In genomic region chr7:129482781-129483180, GRCh38 we compare ENCODE assay signal across 36 cellular contexts. TPM values are rescaled to one million over a fixed set of nuclear protein-coding genes. Genes with fewer than 3 reads are reported as not detected.
DNase-seq lines count a peak whose midpoint lies in the region; ATAC-seq, FAIRE-seq and TF ChIP-seq lines count a peak whose summit lies in the region.
"Had no signal": no experiment of that assay in that cellular context is flagged by ENCODE, and none has a peak within 500 bp of the region (broad histone marks: within the 10 kb centered on the region; RNA-seq: fewer than 3 reads in every experiment).

No MANE protein-coding gene starts in this region.

- H3K9me2 ChIP-seq in Karpas-422 (replicated peaks; ENCODE audit: insufficient read depth, low read length) = no peaks in the 10 kb centered on the region

- H3K36me3 ChIP-seq in IMR-90 (ENCODE audit: control insufficient read depth, insufficient read depth, low read length) = no peaks in the 10 kb centered on the region
- H3K36me3 ChIP-seq in astrocyte (ENCODE audit: insufficient read depth, low read length) = no peaks in the 10 kb centered on the region
- H3K36me3 ChIP-seq in trophoblast cell (ENCODE audit: control insufficient read depth in 1 of 2, insufficient read depth in 2 of 2, low read length in 2 of 2) = no peaks in the 10 kb centered on the region
- H3K36me3 ChIP-seq in Karpas-422 (ENCODE audit: insufficient read depth, low read length) = no peaks in the 10 kb centered on the region
- H3K36me3 ChIP-seq: BE2C, BLaER1 had no signal

- no peak overlapping the region for H2AK9ac ChIP-seq in IMR-90 (replicated peaks; ENCODE audit: low read depth, low read length, poor library complexity)

- H3K27me3 ChIP-seq in IMR-90 (ENCODE audit: control insufficient read depth, insufficient read depth, low read length) (no peaks in the 10 kb centered on the region), astrocyte (ENCODE audit: insufficient read depth, low read length) (no peaks in the 10 kb centered on the region), trophoblast cell (ENCODE audit: insufficient read depth, low read length) (no peaks in the 10 kb centered on the region), Karpas-422 (ENCODE audit: low read length) (no peaks in the 10 kb centered on the region)
- H3K27me3 ChIP-seq: BE2C; BLaER1; BLaER1 treated with 17β-estradiol and CSF1 and Interleukin-3, amounts not matched to agents 10 nM and 100 nM had no signal

- H3K23ac ChIP-seq in IMR-90 (ENCODE audit: low read depth, low read length) (no peak overlapping the region), trophoblast cell (ENCODE audit: low read length) (no peak overlapping the region)

- H3K9me3 Mint-ChIP-seq in astrocyte (ENCODE audit: unreplicated experiment) = no peaks in the 10 kb centered on the region
- peaks cover 2% of the 10 kb centered on the region for H3K9me3 Mint-ChIP-seq in WTC11
- H3K9me3 Mint-ChIP-seq: CD4-positive, alpha-beta memory T cell; CD4-positive, alpha-beta T cell; CD4-positive, CD25-positive, alpha-beta regulatory T cell; CD8-positive, alpha-beta memory T cell; CD8-positive, alpha-beta T cell had no signal

- no peaks in the 10 kb centered on the region for H3K9me1 ChIP-seq in IMR-90 (ENCODE audit: insufficient read depth, low read length)

- 100% methylated on average over 4 of the region's 8 CpGs; no CpG with 5 or more reads in 1 of the 2 experiments for WGBS in IMR-90 (ENCODE audit: extremely low coverage in 2 of 2, insufficient read length in 1 of 2), 2 experiments
- WGBS in trophoblast cell (ENCODE audit: extremely low coverage, insufficient coverage, insufficient read length) = no CpG with 5 or more reads among the region's 8 CpGs

- H4K8ac ChIP-seq in IMR-90 (ENCODE audit: low read depth in 2 of 2, low read length in 2 of 2) (no peak overlapping the region), trophoblast cell (ENCODE audit: low read depth, low read length) (no peak overlapping the region)

- BruUV-seq in IMR-90 (replicated peaks; lab: Mats Ljungman, UMichigan) = no TSS peak

- no peaks in the 10 kb centered on the region for H3K79me2 ChIP-seq in astrocyte (ENCODE audit: insufficient read depth, low read length)
- no peaks in the 10 kb centered on the region for H3K79me2 ChIP-seq in trophoblast cell (ENCODE audit: control insufficient read depth, insufficient read depth, low read length, poor library complexity)
- H3K79me2 ChIP-seq in Karpas-422 (ENCODE audit: low read length) = no peaks in the 10 kb centered on the region

- DNase-seq in activated CD8-positive, alpha-beta memory T cell treated with anti-CD3 and anti-CD28 coated beads for 24 hours = peak; percentile 28
- no peak for DNase-seq in activated CD8-positive, alpha-beta memory T cell treated with anti-CD3 and anti-CD28 coated beads, Interleukin-2, amount 50 U/mL, for 48 hours
- DNase-seq in IMR-90 (no peak), astrocyte (ENCODE audit: low read depth) (no peak), trophoblast cell (peak; percentile 83 to 84), Karpas-422 (no peak), WTC11 (ENCODE audit: low spot score) (no peak), GM13976 (ENCODE audit: low spot score) (no peak)
- DNase-seq: 8988T; ACHN; AML-193; BE2C; C1 segment of cervical spinal cord; Caco-2; Calu3; CD4-positive, alpha-beta memory T cell; CD4-positive, alpha-beta T cell; CD4-positive, CD25-positive, alpha-beta regulatory T cell; CD8-positive, alpha-beta memory T cell; CD8-positive, alpha-beta T cell; COR-L47; DMS 273 treated with DMSO at 0.1 percent for 48 hours; DMS153; DMS53; DMS79; DMS79 treated with DMSO at 0.1 percent for 48 hours; DND-41; EL had no signal

- H2BK5ac ChIP-seq in IMR-90 (ENCODE audit: low read depth, low read length, poor library complexity, severe bottlenecking) (no peak overlapping the region), trophoblast cell (ENCODE audit: low read depth, low read length, poor library complexity) (no peak overlapping the region)

- no peak overlapping the region for H3K9ac ChIP-seq in IMR-90 (ENCODE audit: low read depth, low read length)
- H3K9ac ChIP-seq in astrocyte (ENCODE audit: low read length) = no peak overlapping the region
- H3K9ac ChIP-seq in trophoblast cell (ENCODE audit: low read length) = no peak overlapping the region
- no peak overlapping the region for H3K9ac ChIP-seq in Karpas-422 (ENCODE audit: low read length)
- H3K9ac ChIP-seq: BLaER1; BLaER1 treated with 17β-estradiol and CSF1 and Interleukin-3, amounts not matched to agents 10 nM and 100 nM had no signal

- no peak for TF ChIP-seq POLR2A in IMR-90 (IDR thresholded peaks at IDR 0.05; ENCODE audit: low read depth, low read length)

- no peaks in the 10 kb centered on the region for H3K79me1 ChIP-seq in IMR-90 (ENCODE audit: low read depth in 1 of 2, low read length in 2 of 2)
- H3K79me1 ChIP-seq in trophoblast cell (ENCODE audit: low read length) = no peaks in the 10 kb centered on the region

- H3K56ac ChIP-seq in IMR-90 (ENCODE audit: extremely low read depth, insufficient read depth, low read length) = no peak overlapping the region

- H2BK15ac ChIP-seq in IMR-90 (ENCODE audit: low read depth, low read length) = no peak overlapping the region

- no peak overlapping the region for H2BK12ac ChIP-seq in trophoblast cell (ENCODE audit: low read length)

- CTCF ChIA-PET in IMR-90 (lab: Yijun Ruan, JAX) = interaction anchor here (1.1 to 1.6 kb wide), 2 partner anchors 130 to 148 kb away, joined by 4 to 14 read pairs; no protein-coding TSS in a partner anchor
- CTCF ChIA-PET in WTC11 (lab: Charles Lee) = interaction anchor here (1.1 to 2.3 kb wide), 2 partner anchors 11 to 125 kb away, joined by 3 to 6 read pairs; no protein-coding TSS in a partner anchor

- H2BK120ac ChIP-seq in IMR-90 (ENCODE audit: low read depth, low read length) (no peak overlapping the region), trophoblast cell (ENCODE audit: insufficient read depth, low read length, poor library complexity) (no peak overlapping the region)

- no peak overlapping the region for H4K12ac ChIP-seq in trophoblast cell (ENCODE audit: low read depth, low read length)

- H3K4ac ChIP-seq in IMR-90 (ENCODE audit: low read depth, low read length) (no peak overlapping the region), trophoblast cell (ENCODE audit: low read depth, low read length) (no peak overlapping the region)

- H3K4me3 ChIP-seq in IMR-90 (ENCODE audit: insufficient read depth, low read depth, low read length) (no peak overlapping the region), astrocyte (ENCODE audit: insufficient read depth, low read depth, low read length) (no peak overlapping the region), trophoblast cell (ENCODE audit: low read depth, low read length) (no peak overlapping the region), Karpas-422 (ENCODE audit: low read length) (no peak overlapping the region)
- H3K4me3 ChIP-seq: A549; BLaER1; BLaER1 treated with 17β-estradiol and CSF1 and Interleukin-3, amounts not matched to agents 10 nM and 100 nM had no signal

- peaks cover 5% of the 10 kb centered on the region; the same call in 1 of the 2 replicates for H3K4me1 ChIP-seq in IMR-90 (ENCODE audit: control insufficient read depth, insufficient read depth, low read length)
- no peaks in the 10 kb centered on the region for H3K4me1 ChIP-seq in astrocyte (ENCODE audit: insufficient read depth, low read length)
- peaks cover 4 to 5% of the 10 kb centered on the region in 2 experiments for H3K4me1 ChIP-seq in trophoblast cell (ENCODE audit: control insufficient read depth in 1 of 2, insufficient read depth in 2 of 2, low read length in 2 of 2)
- no peaks in the 10 kb centered on the region for H3K4me1 ChIP-seq in Karpas-422 (ENCODE audit: low read length)
- H3K4me1 ChIP-seq: A549; BE2C; BLaER1; BLaER1 treated with 17β-estradiol and CSF1 and Interleukin-3, amounts not matched to agents 10 nM and 100 nM; Caco-2 had no signal

- FAIRE-seq in astrocyte (lab: Jason Lieb, UNC) = no peak
- FAIRE-seq: A549, D721Med had no signal

- H2AK5ac ChIP-seq in IMR-90 (ENCODE audit: low read depth, low read length) (peak overlapping the region; percentile 59), trophoblast cell (ENCODE audit: low read length) (no peak overlapping the region)

- H3K9me3 ChIP-seq in IMR-90 (ENCODE audit: control insufficient read depth, insufficient read depth, low read length) (no peaks in the 10 kb centered on the region), astrocyte (ENCODE audit: insufficient read depth, low read depth, low read length) (no peaks in the 10 kb centered on the region), trophoblast cell (ENCODE audit: insufficient read depth, low read depth, low read length) (no peaks in the 10 kb centered on the region), Karpas-422 (ENCODE audit: low read length) (no peaks in the 10 kb centered on the region)
- H3K9me3 ChIP-seq: A549, BE2C, Caco-2 had no signal

- ATAC-seq in IMR-90 (ENCODE audit: low read depth) = no peak
- ATAC-seq in WTC11 = no peak
- ATAC-seq: A549; CD8-positive, alpha-beta T cell had no signal

- H3K27ac ChIP-seq in IMR-90 (ENCODE audit: insufficient read depth, low read length) (no peak overlapping the region), astrocyte (ENCODE audit: low read depth, low read length) (no peak overlapping the region), trophoblast cell (ENCODE audit: low read depth, low read length) (no peak overlapping the region), Karpas-422 (ENCODE audit: low read length) (no peak overlapping the region)
- H3K27ac ChIP-seq: 22Rv1; A549; BLaER1; BLaER1 treated with 17β-estradiol and CSF1 and Interleukin-3, amounts not matched to agents 10 nM and 100 nM; C4-2B had no signal

- H3K36me3 Mint-ChIP-seq in astrocyte (ENCODE audit: low read depth, unreplicated experiment) = no peaks in the 10 kb centered on the region
- peaks cover 11% of the 10 kb centered on the region for H3K36me3 Mint-ChIP-seq in WTC11
- H3K36me3 Mint-ChIP-seq: CD14-positive monocyte; CD4-positive, alpha-beta memory T cell; CD4-positive, CD25-positive, alpha-beta regulatory T cell; CD8-positive, alpha-beta memory T cell; CD8-positive, alpha-beta T cell had no signal

- POLR2A ChIA-PET in IMR-90 (lab: Charles Lee; ENCODE audit: unreplicated experiment) (no interaction called here), WTC11 (lab: Charles Lee) (interaction anchor here (1.1 kb wide), 1 partner anchor 118 kb away, joined by 4 read pairs; no protein-coding TSS in a partner anchor)

- H3K14ac ChIP-seq in IMR-90 (replicated peaks; ENCODE audit: low read depth, low read length) (no peak overlapping the region), trophoblast cell (ENCODE audit: low read length) (no peak overlapping the region)

- H2BK20ac ChIP-seq in IMR-90 (ENCODE audit: low read depth, low read length) = no peak overlapping the region; the same call in 1 of the 2 replicates

- H3K27me3 Mint-ChIP-seq in astrocyte (ENCODE audit: low read depth, unreplicated experiment) (no peaks in the 10 kb centered on the region), WTC11 (ENCODE audit: low read depth) (no peaks in the 10 kb centered on the region)
- H3K27me3 Mint-ChIP-seq: B cell; CD4-positive, alpha-beta memory T cell; CD4-positive, alpha-beta T cell; CD4-positive, CD25-positive, alpha-beta regulatory T cell; CD8-positive, alpha-beta memory T cell had no signal

- intact Hi-C loops in IMR-90 (cut with micrococcal nuclease) = loop anchor here (5.0 to 10.0 kb wide), 2 partner anchors 342 to 530 kb away; no protein-coding TSS in a partner anchor

- TF ChIP-seq CTCF in IMR-90 (conservative IDR thresholded peaks at IDR 0.05; ENCODE audit: low read depth, low read length) = no peak
- TF ChIP-seq CTCF in astrocyte (IDR thresholded peaks at IDR 0.05; ENCODE audit: insufficient read depth, low read depth, low read length) = no peak
- no peak for TF ChIP-seq CTCF in WTC11 (IDR thresholded peaks at IDR 0.05)
- TF ChIP-seq CTCF in GM13976 (IDR thresholded peaks at IDR 0.05; ENCODE audit: borderline replicate concordance, control extremely low read depth, extremely low read depth, insufficient read depth, missing control alignments) = no peak

- H3K4me2 ChIP-seq in IMR-90 (ENCODE audit: low read depth, low read length) (no peak overlapping the region), astrocyte (ENCODE audit: low read length) (no peak overlapping the region), trophoblast cell (ENCODE audit: low read length) (no peak overlapping the region), Karpas-422 (ENCODE audit: low read depth, low read length, poor library complexity, severe bottlenecking) (no peak overlapping the region)
- H3K4me2 ChIP-seq: A549; BLaER1; BLaER1 treated with 17β-estradiol and CSF1 and Interleukin-3, amounts not matched to agents 10 nM and 100 nM had no signal

- H3K4me3 Mint-ChIP-seq in astrocyte (ENCODE audit: unreplicated experiment) = no peak overlapping the region
- no peak overlapping the region for H3K4me3 Mint-ChIP-seq in WTC11
- H3K4me3 Mint-ChIP-seq: B cell; CD14-positive monocyte; CD4-positive, alpha-beta memory T cell; CD4-positive, alpha-beta T cell; CD4-positive, CD25-positive, alpha-beta regulatory T cell; CD8-positive, alpha-beta memory T cell; CD8-positive, alpha-beta T cell had no signal

- H3K18ac ChIP-seq in IMR-90 (ENCODE audit: low read depth, low read length) = no peak overlapping the region
- no peak overlapping the region for H3K18ac ChIP-seq in trophoblast cell (ENCODE audit: low read length)

- no peak overlapping the region for H4K5ac ChIP-seq in IMR-90 (ENCODE audit: low read depth, low read length)

- H2AFZ ChIP-seq in IMR-90 (replicated peaks; ENCODE audit: low read length, poor library complexity) (no peak overlapping the region), astrocyte (ENCODE audit: low read depth, low read length) (no peak overlapping the region), trophoblast cell (ENCODE audit: insufficient read depth, low read length, poor library complexity) (no peak overlapping the region), Karpas-422 (ENCODE audit: low read length) (no peak overlapping the region)

- no peak for TF ChIP-seq RAD21 in IMR-90 (IDR thresholded peaks at IDR 0.05; ENCODE audit: low read length)

- no peaks in the 10 kb centered on the region for H3K4me1 Mint-ChIP-seq in astrocyte (ENCODE audit: low read depth, unreplicated experiment)
- no peaks in the 10 kb centered on the region for H3K4me1 Mint-ChIP-seq in WTC11
- H3K4me1 Mint-ChIP-seq: CD14-positive monocyte; CD4-positive, alpha-beta memory T cell; CD8-positive, alpha-beta memory T cell had no signal

- H3K27ac Mint-ChIP-seq in astrocyte (ENCODE audit: unreplicated experiment) (peak overlapping the region; percentile 18), WTC11 (no peak overlapping the region)
- H3K27ac Mint-ChIP-seq: B cell; CD14-positive monocyte; CD4-positive, alpha-beta memory T cell; CD4-positive, alpha-beta T cell; CD4-positive, CD25-positive, alpha-beta regulatory T cell; CD8-positive, alpha-beta memory T cell; CD8-positive, alpha-beta T cell had no signal

- H4K91ac ChIP-seq in IMR-90 (ENCODE audit: insufficient read depth, low read depth, low read length) (no peak overlapping the region), trophoblast cell (ENCODE audit: low read depth, low read length) (no peak overlapping the region)

- dilution Hi-C loops in IMR-90 (cut with HindIII; ENCODE audit: low sequenced_read_pairs, unreplicated experiment) = no loop called here

- in situ Hi-C loops in IMR-90 (cut with MboI; ENCODE audit: low sequenced_read_pairs) = loop anchor here (25.0 kb wide), 1 partner anchor 530 kb away; no protein-coding TSS in a partner anchor
- in situ Hi-C loops in GM13976 (cut with MboI; ENCODE audit: low sequenced_read_pairs, unreplicated experiment) = no loop called here

- no peaks in the 10 kb centered on the region for H4K20me1 ChIP-seq in IMR-90 (ENCODE audit: insufficient read depth, low read length)
- H4K20me1 ChIP-seq in astrocyte (ENCODE audit: insufficient read depth, low read length) = no peaks in the 10 kb centered on the region
- no peaks in the 10 kb centered on the region for H4K20me1 ChIP-seq in Karpas-422 (ENCODE audit: insufficient read depth, low read depth, low read length)
- H4K20me1 ChIP-seq: BLaER1; BLaER1 treated with 17β-estradiol and CSF1 and Interleukin-3, amounts not matched to agents 10 nM and 100 nM had no signal

RNA-seq across cellular contexts. Expression of gene SMKR1, which starts 19.6 kb away (rescaled TPM):
- total RNA-seq in IMR-90 (2012; rRNA removed) (not detected in 2 replicates), astrocyte (not detected in 2 replicates), WTC11 (2021) (0.23 to 0.50 TPM (median 0.34 TPM) in 3 replicates)
- polyA plus RNA-seq in IMR-90 (2012; rRNA removed) = 0.26 TPM in 1 of 2 replicates, not detected in the other
- polyA plus RNA-seq in IMR-90 (2012; cell fraction: cytosol; rRNA removed) = 0.04 TPM in 1 of 2 replicates, not detected in the other
- polyA plus RNA-seq in IMR-90 (2012; cell fraction: nucleus; rRNA removed; ENCODE audit: low replicate concordance) = not detected in 2 replicates
- 0.25 and 0.42 TPM in 2 replicates for polyA plus RNA-seq in trophoblast cell (2013)
- 0.22 TPM in 1 of 2 replicates, not detected in the other for total RNA-seq in Karpas-422 (2014; rRNA removed; shearing (Covaris generic); ENCODE audit: low replicate concordance)
- total RNA-seq: Caco-2; Calu3; CD4-positive, CD25-positive, alpha-beta regulatory T cell had no signal
- polyA plus RNA-seq: CD14-positive monocyte had no signal

RNA-seq across cellular contexts. Expression of gene STRIP2, which starts 48.5 kb away (rescaled TPM):
- 2.2 and 3.0 TPM in 2 replicates for total RNA-seq in IMR-90 (2012; rRNA removed)
- 1.6 and 1.8 TPM in 2 replicates for polyA plus RNA-seq in IMR-90 (2012; rRNA removed)
- 0.68 and 0.73 TPM in 2 replicates for polyA plus RNA-seq in IMR-90 (2012; cell fraction: cytosol; rRNA removed)
- polyA plus RNA-seq in IMR-90 (2012; cell fraction: nucleus; rRNA removed; ENCODE audit: low replicate concordance) = 2.4 and 4.3 TPM in 2 replicates
- total RNA-seq in astrocyte = 0.94 and 1.3 TPM in 2 replicates
- polyA plus RNA-seq in trophoblast cell (2013) = 1.4 and 1.9 TPM in 2 replicates
- 0.15 and 0.22 TPM in 2 replicates for total RNA-seq in Karpas-422 (2014; rRNA removed; shearing (Covaris generic); ENCODE audit: low replicate concordance)
- 6.5 to 7.7 TPM (median 7.6 TPM) in 3 replicates for total RNA-seq in WTC11 (2021)
- polyA plus RNA-seq: CD4-positive, alpha-beta memory T cell; CD8-positive, alpha-beta memory T cell had no signal

Comparison
In these comparisons a context has a peak if more than half of its experiments do, and no peak if none do; other contexts are left out.
1. DNase-seq: peak in activated CD8-positive, alpha-beta memory T cell treated with anti-CD3 and anti-CD28 coated beads for 24 hours (single experiment) and trophoblast cell (2 of 2); none in activated CD8-positive, alpha-beta memory T cell treated with anti-CD3 and anti-CD28 coated beads, Interleukin-2, amount 50 U/mL, for 48 hours (single experiment), IMR-90 (single experiment), astrocyte (single experiment), Karpas-422 (single experiment), WTC11 (single experiment) and GM13976 (single experiment).